33 cellular contexts compared by ENCODE assay signal in genomic region chr7:130263130-130263529, GRCh38. TPM values are rescaled to one million over a fixed set of nuclear protein-coding genes. Genes with fewer than 3 reads are reported as not detected.
DNase-seq lines count a peak whose midpoint lies in the region; TF ChIP-seq lines count a peak whose summit lies in the region.
"Had no signal": no experiment of that assay in that cellular context is flagged by ENCODE, and none has a peak within 500 bp of the region (broad histone marks: within the 10 kb centered on the region; RNA-seq: fewer than 3 reads in every experiment).

No MANE protein-coding gene starts in this region.

- peaks cover 5% of the 10 kb centered on the region for H3K36me3 Mint-ChIP-seq in glutamatergic neuron (ENCODE audit: unreplicated experiment)
- H3K36me3 Mint-ChIP-seq in T-helper 2 cell treated with Interferon-gamma antibody and Interleukin-4, amounts not matched to agents 5 μg/mL and 100 μg/mL, for 36 hours (ENCODE audit: low read depth): no peaks in the 10 kb centered on the region
- H3K36me3 Mint-ChIP-seq: activated naive CD4-positive, alpha-beta T cell treated with anti-CD3 and anti-CD28 coated beads, Interleukin-2, amount 50 U/mL, for 24 hours; CD4-positive, alpha-beta memory T cell; stimulated activated effector memory CD8-positive, alpha-beta T cell treated with anti-CD3 and anti-CD28 coated beads, Interleukin-12 subunit alpha, Interleukin-12 subunit beta, amount 100 ng/mL, for 72 hours had no signal

- no peak for TF ChIP-seq CTCF in glutamatergic neuron (IDR thresholded peaks at IDR 0.05; ENCODE audit: partially characterized antibody, unreplicated experiment)

- peaks cover 2% of the 10 kb centered on the region for H3K4me1 Mint-ChIP-seq in glutamatergic neuron (ENCODE audit: low read depth, unreplicated experiment)
- H3K4me1 Mint-ChIP-seq in T-helper 2 cell treated with Interferon-gamma antibody and Interleukin-4, amounts not matched to agents 5 μg/mL and 100 μg/mL, for 36 hours (ENCODE audit: low read depth): no peaks in the 10 kb centered on the region
- H3K4me1 Mint-ChIP-seq: activated naive CD4-positive, alpha-beta T cell treated with anti-CD3 and anti-CD28 coated beads, Interleukin-2, amount 50 U/mL, for 24 hours; CD4-positive, alpha-beta memory T cell; stimulated activated effector memory CD8-positive, alpha-beta T cell treated with anti-CD3 and anti-CD28 coated beads, Interleukin-12 subunit alpha, Interleukin-12 subunit beta, amount 100 ng/mL, for 72 hours had no signal

- peak overlapping the region; percentile 6 for H3K27ac Mint-ChIP-seq in glutamatergic neuron (ENCODE audit: unreplicated experiment)
- no peak overlapping the region for H3K27ac Mint-ChIP-seq in T-helper 2 cell treated with Interferon-gamma antibody and Interleukin-4, amounts not matched to agents 5 μg/mL and 100 μg/mL, for 36 hours
- H3K27ac Mint-ChIP-seq: activated CD8-positive, alpha-beta T cell treated with anti-CD3 and anti-CD28 coated beads for 36 hours; activated naive CD4-positive, alpha-beta T cell treated with anti-CD3 and anti-CD28 coated beads, Interleukin-2, amount 50 U/mL, for 24 hours; CD4-positive, alpha-beta memory T cell; stimulated activated effector memory CD8-positive, alpha-beta T cell treated with anti-CD3 and anti-CD28 coated beads, Interleukin-12 subunit alpha, Interleukin-12 subunit beta, amount 100 ng/mL, for 72 hours had no signal

- no peaks in the 10 kb centered on the region for H3K27me3 Mint-ChIP-seq in glutamatergic neuron (ENCODE audit: unreplicated experiment)
- peaks cover 4% of the 10 kb centered on the region for H3K27me3 Mint-ChIP-seq in T-helper 2 cell treated with Interferon-gamma antibody and Interleukin-4, amounts not matched to agents 5 μg/mL and 100 μg/mL, for 36 hours (ENCODE audit: low read depth)
- H3K27me3 Mint-ChIP-seq: activated CD8-positive, alpha-beta T cell treated with anti-CD3 and anti-CD28 coated beads for 36 hours; activated naive CD4-positive, alpha-beta T cell treated with anti-CD3 and anti-CD28 coated beads, Interleukin-2, amount 50 U/mL, for 24 hours had no signal

- H3K4me3 Mint-ChIP-seq in glutamatergic neuron (ENCODE audit: unreplicated experiment): peak overlapping the region; percentile 22
- H3K4me3 Mint-ChIP-seq in T-helper 2 cell treated with Interferon-gamma antibody and Interleukin-4, amounts not matched to agents 5 μg/mL and 100 μg/mL, for 36 hours: no peak overlapping the region
- H3K4me3 Mint-ChIP-seq: activated CD8-positive, alpha-beta T cell treated with anti-CD3 and anti-CD28 coated beads for 36 hours; activated naive CD4-positive, alpha-beta T cell treated with anti-CD3 and anti-CD28 coated beads, Interleukin-2, amount 50 U/mL, for 24 hours; CD4-positive, alpha-beta memory T cell; stimulated activated effector memory CD8-positive, alpha-beta T cell treated with anti-CD3 and anti-CD28 coated beads, Interleukin-12 subunit alpha, Interleukin-12 subunit beta, amount 100 ng/mL, for 72 hours had no signal

- peaks cover 4% of the 10 kb centered on the region for H3K9me3 Mint-ChIP-seq in glutamatergic neuron (ENCODE audit: unreplicated experiment)
- peaks cover 5% of the 10 kb centered on the region for H3K9me3 Mint-ChIP-seq in T-helper 2 cell treated with Interferon-gamma antibody and Interleukin-4, amounts not matched to agents 5 μg/mL and 100 μg/mL, for 36 hours
- H3K9me3 Mint-ChIP-seq: activated naive CD4-positive, alpha-beta T cell treated with anti-CD3 and anti-CD28 coated beads, Interleukin-2, amount 50 U/mL, for 24 hours; stimulated activated effector memory CD8-positive, alpha-beta T cell treated with anti-CD3 and anti-CD28 coated beads, Interleukin-12 subunit alpha, Interleukin-12 subunit beta, amount 100 ng/mL, for 72 hours had no signal

- DNase-seq in NCI-H1436 (lab: John Stamatoyannopoulos, UW) (peak; percentile 10), NCI-H1436 treated with DMSO at 0.1 percent for 48 hours (lab: John Stamatoyannopoulos, UW) (no peak), NCI-H69 (lab: John Stamatoyannopoulos, UW) (peak; percentile 80), glutamatergic neuron (no peak), DMS53 treated with DMSO at 0.1 percent for 48 hours (lab: John Stamatoyannopoulos, UW; ENCODE audit: unreplicated experiment) (no peak), activated T-cell treated with anti-CD3 and anti-CD28 coated beads for 4 hours (no peak)
- DNase-seq in activated CD4-positive, alpha-beta T cell treated with anti-CD3 and anti-CD28 coated beads for 48 hours: no peak
- no peak for DNase-seq in T-helper 2 cell treated with Interferon-gamma antibody and Interleukin-4, amounts not matched to agents 5 μg/mL and 100 μg/mL, for 36 hours (ENCODE audit: low spot score)
- DNase-seq: 8988T; activated CD4-positive, alpha-beta T cell treated with anti-CD3 and anti-CD28 coated beads for 1 hour; activated CD8-positive, alpha-beta T cell treated with anti-CD3 and anti-CD28 coated beads for 36 hours; amniotic stem cell; brain microvascular endothelial cell; CD4-positive, alpha-beta memory T cell; dorsolateral prefrontal cortex; esophagus squamous epithelium; foreskin keratinocyte; heart left ventricle; islet precursor cell; left ventricle myocardium inferior; MG63; NCI-H1417 treated with DMSO at 0.1 percent for 48 hours; NCI-H2081 treated with DMSO at 0.1 percent for 48 hours; SK-N-SH; trophoblast cell had no signal

RNA-seq across cellular contexts. Expression of gene CPA2, which starts 3.5 kb away (rescaled TPM):
- not detected for total RNA-seq in glutamatergic neuron (ENCODE audit: unreplicated experiment)
- total RNA-seq: activated CD8-positive, alpha-beta T cell treated with anti-CD3 and anti-CD28 coated beads for 36 hours; CD4-positive, alpha-beta memory T cell; cerebellum; esophagus squamous epithelium; H4; left ventricle myocardium inferior; myocyte; renal cortical epithelial cell; subcutaneous adipose tissue; T-helper 1 cell treated with Interleukin-12 subunit alpha and Interleukin-12 subunit beta and Interleukin-4 antibody, amounts not matched to agents 30 ng/mL and 1 ng/mL, for 36 hours had no signal

RNA-seq across cellular contexts. Expression of gene CPA4, which starts 29.8 kb away (rescaled TPM):
- not detected for total RNA-seq in glutamatergic neuron (ENCODE audit: unreplicated experiment)
- total RNA-seq: activated CD8-positive, alpha-beta T cell treated with anti-CD3 and anti-CD28 coated beads for 36 hours; CD4-positive, alpha-beta memory T cell; left ventricle myocardium inferior; T-helper 1 cell treated with Interleukin-12 subunit alpha and Interleukin-12 subunit beta and Interleukin-4 antibody, amounts not matched to agents 30 ng/mL and 1 ng/mL, for 36 hours had no signal

RNA-seq across cellular contexts. Expression of gene SSMEM1, which starts 55.5 kb away (rescaled TPM):
- not detected for total RNA-seq in glutamatergic neuron (ENCODE audit: unreplicated experiment)
- total RNA-seq: activated CD8-positive, alpha-beta T cell treated with anti-CD3 and anti-CD28 coated beads for 36 hours; CD4-positive, alpha-beta memory T cell; cerebellum; esophagus squamous epithelium; foreskin keratinocyte; H4; heart left ventricle; left ventricle myocardium inferior; myocyte; renal cortical epithelial cell; subcutaneous adipose tissue; T-helper 1 cell treated with Interleukin-12 subunit alpha and Interleukin-12 subunit beta and Interleukin-4 antibody, amounts not matched to agents 30 ng/mL and 1 ng/mL, for 36 hours had no signal

RNA-seq across cellular contexts. Expression of gene TMEM209, which starts 57.9 kb away (rescaled TPM):
- 15.4 TPM for total RNA-seq in glutamatergic neuron (ENCODE audit: unreplicated experiment)

Comparison
In these comparisons a context has a peak if more than half of its experiments do, and no peak if none do; other contexts are left out.
1. DNase-seq: peak in NCI-H1436 (single experiment) and NCI-H69 (single experiment); none in NCI-H1436 treated with DMSO at 0.1 percent for 48 hours (single experiment), glutamatergic neuron (single experiment), DMS53 treated with DMSO at 0.1 percent for 48 hours (single experiment), activated CD4-positive, alpha-beta T cell treated with anti-CD3 and anti-CD28 coated beads for 48 hours (single experiment), activated T-cell treated with anti-CD3 and anti-CD28 coated beads for 4 hours (single experiment) and T-helper 2 cell treated with Interferon-gamma antibody and Interleukin-4, amounts not matched to agents 5 μg/mL and 100 μg/mL, for 36 hours (single experiment).